ENCODE assay signal across 28 cellular contexts in genomic region chr16:2062801-2063200, GRCh38. TPM values are rescaled to one million over a fixed set of nuclear protein-coding genes. Genes with fewer than 3 reads are reported as not detected.
DNase-seq lines count a peak whose midpoint lies in the region; ATAC-seq, FAIRE-seq and TF ChIP-seq lines count a peak whose summit lies in the region.
"Had no signal": no experiment of that assay in that cellular context is flagged by ENCODE, and none has a peak within 500 bp of the region (broad histone marks: within the 10 kb centered on the region; RNA-seq: fewer than 3 reads in every experiment).

No MANE protein-coding gene starts in this region.

- no TSS peak for BruUV-seq in HepG2 (replicated peaks; lab: Mats Ljungman, UMichigan)

- no peaks in the 10 kb centered on the region for H3K79me2 ChIP-seq in HepG2 (ENCODE audit: insufficient read depth, low read length)

- intact Hi-C loops in HepG2 (cut with micrococcal nuclease; ENCODE audit: unreplicated experiment) (no loop called here), right lobe of liver (cut with DNase I) (loop anchor here in 1 of 2 donors (5.0 kb wide), 1 partner anchor 46 kb away; the partner anchor contains the start of gene NPW), aorta (cut with DNase I) (no loop called here)

- no peaks in the 10 kb centered on the region for H3K27me3 ChIP-seq in HepG2 (ENCODE audit: control insufficient read depth in 1 of 2, insufficient read depth in 2 of 2, low read length in 2 of 2)
- H3K27me3 ChIP-seq in right lobe of liver, result no peaks in the 10 kb centered on the region
- H3K27me3 ChIP-seq in aorta (ENCODE audit: control insufficient read depth in 1 of 2, insufficient read depth in 2 of 2, low read length in 1 of 2), result no peaks in the 10 kb centered on the region

- 100% methylated on average over 8 of the region's 28 CpGs for WGBS in HepG2 (ENCODE audit: low lambda C conversion rate)
- whole genome bisulfite sequencing in right lobe of liver (ENCODE audit: insufficient coverage, low coverage, low lambda C conversion rate, missing lambda C conversion rate), result no CpG with 5 or more reads among the region's 28 CpGs
- WGBS in aorta, 2 donors, result 95% methylated on average over 27 to 28 of the region's 28 CpGs

- ATAC-seq in HepG2 (no peak; the same call in 1 of the 3 replicates), right lobe of liver (no peak), esophagus mucosa (peak; percentile 5), aorta (ENCODE audit: low FRiP score) (peak; percentile 15), GM19397 (IDR thresholded peaks at IDR 0.05; ENCODE audit: unreplicated experiment) (no peak)
- ATAC-seq: GM12878 had no signal

- H3K36me3 ChIP-seq in HepG2 (replicated peaks in 1 of 2; ENCODE audit: control insufficient read depth in 1 of 2, insufficient read depth in 2 of 2, low read length in 2 of 2) (peaks cover 13 to 16% of the 10 kb centered on the region in 2 experiments), right lobe of liver (peaks cover 0 to 48% (median 8%) of the 10 kb centered on the region in 4 donors), aorta (ENCODE audit: control insufficient read depth in 1 of 2, insufficient read depth in 2 of 2, low read length in 1 of 2) (peaks cover 0 to 2% of the 10 kb centered on the region in 2 donors)

- TF ChIP-seq POLR2A in HepG2 (IDR thresholded peaks at IDR 0.05; ENCODE audit: insufficient read depth in 1 of 2, low read depth in 2 of 2, low read length in 2 of 2) (no peak), right lobe of liver (IDR thresholded peaks at IDR 0.05) (no peak), GM12891 (IDR thresholded peaks at IDR 0.05; ENCODE audit: low read depth, low read length) (no peak)

- in situ Hi-C loops in HepG2 (cut with HindIII; ENCODE audit: extremely low pct_ligation_motif_present, low pct_unique_long_range_greater_than_20kb) (no loop called here), KBM-7 (cut with MboI; ENCODE audit: low pct_unique_long_range_greater_than_20kb, low sequenced_read_pairs) (no loop called here)

- H3K4me1 ChIP-seq in HepG2 (ENCODE audit: insufficient read depth, low read length) (no peaks in the 10 kb centered on the region), right lobe of liver (peaks cover 0 to 8% (median 4%) of the 10 kb centered on the region in 4 donors), aorta (ENCODE audit: control insufficient read depth in 1 of 2, insufficient read depth in 2 of 2, low read length in 2 of 2) (no peaks in the 10 kb centered on the region)
- H3K4me1 ChIP-seq: A549 had no signal

- no peaks in the 10 kb centered on the region for H4K20me1 ChIP-seq in HepG2 (ENCODE audit: insufficient read depth, low read length)

- H3K27ac ChIP-seq in HepG2 (ENCODE audit: extremely low read length, insufficient read depth, low read length) (no peak overlapping the region), right lobe of liver (no peak overlapping the region), RWPE1 (peak overlapping the region; percentile 25; the same call in 1 of the 2 replicates), aorta (ENCODE audit: low read depth in 1 of 2, low read length in 2 of 2) (no peak overlapping the region)
- H3K27ac ChIP-seq: 22Rv1, A549 had no signal

- POLR2A ChIA-PET in HepG2 (lab: Yijun Ruan, JAX), result no interaction called here
- POLR2A ChIA-PET in RWPE1 (lab: Yijun Ruan, JAX; ENCODE audit: low non-redundant PET), result no interaction called here

- CTCF ChIA-PET in HepG2 (lab: Yijun Ruan, JAX; ENCODE audit: low intra/inter-chr PET ratio, low total read pairs), result no interaction called here
- CTCF ChIA-PET in RWPE1 (lab: Yijun Ruan, JAX), result no interaction called here

- TF ChIP-seq EP300 in HepG2 (IDR thresholded peaks at IDR 0.05; ENCODE audit: low read depth in 2 of 2, low read length in 2 of 2), result no peak
- no peak for TF ChIP-seq EP300 in HepG2 (CRISPR knock-in tag; IDR thresholded peaks at IDR 0.05; ENCODE audit: borderline replicate concordance)

- DNase-seq in HepG2 (ENCODE audit: low spot score) (no peak), right lobe of liver (no peak), RWPE1 (ENCODE audit: low spot score) (no peak), aorta (no peak), GM12891 (ENCODE audit: insufficient read length, low spot score) (no peak), KBM-7 (no peak)
- DNase-seq: AML-193; C1 segment of cervical spinal cord; CD4-positive, alpha-beta memory T cell; CD4-positive, CD25-positive, alpha-beta regulatory T cell; CD8-positive, alpha-beta memory T cell; COR-L47; DMS 273 treated with DMSO at 0.1 percent for 48 hours; DMS153; DMS53; DMS79; DND-41; EL; GDM1 had no signal

- TF ChIP-seq CTCF in HepG2 (CRISPR knock-in tag; IDR thresholded peaks at IDR 0.05) (no peak), right lobe of liver (IDR thresholded peaks at IDR 0.05) (no peak), RWPE1 (conservative IDR thresholded peaks at IDR 0.05; ENCODE audit: low read depth) (no peak)

- no peaks in the 10 kb centered on the region for H3K9me3 ChIP-seq in HepG2 (ENCODE audit: low read length)
- H3K9me3 ChIP-seq in right lobe of liver, result no peaks in the 10 kb centered on the region
- H3K9me3 ChIP-seq in aorta (ENCODE audit: control insufficient read depth, low read length), result no peaks in the 10 kb centered on the region
- H3K9me3 ChIP-seq: A549 had no signal

- TF ChIP-seq RAD21 in HepG2 (CRISPR knock-in tag; IDR thresholded peaks at IDR 0.05), result no peak

- no peak overlapping the region for H2AFZ ChIP-seq in HepG2 (ENCODE audit: low read length)

- no peak for FAIRE-seq in HepG2 (lab: Jason Lieb, UNC)
- no peak for FAIRE-seq in GM12891 (lab: Jason Lieb, UNC)
- FAIRE-seq: A549, GM12878, GM19239 had no signal

- H3K4me2 ChIP-seq in HepG2 (ENCODE audit: low read depth, low read length), result no peak overlapping the region
- H3K4me2 ChIP-seq: A549 had no signal

- no peak overlapping the region for H3K9ac ChIP-seq in HepG2 (ENCODE audit: insufficient read depth, low read depth, low read length)

- H3K4me3 ChIP-seq in HepG2 (replicated peaks in 1 of 3; ENCODE audit: insufficient read depth in 1 of 3, low read depth in 2 of 3, low read length in 3 of 3) (no peak overlapping the region), right lobe of liver (no peak overlapping the region), aorta (ENCODE audit: low read length in 2 of 2) (no peak overlapping the region)
- H3K4me3 ChIP-seq: A549, GM12878 had no signal

RNA-seq across cellular contexts. Expression of gene TSC2, which starts 15.0 kb away (rescaled TPM):
- total RNA-seq in HepG2 (2016; rRNA removed; fragmentation: Illumina TruSeq; extraction: Trizol), result 10.3 and 19.6 TPM in 2 replicates
- total RNA-seq in HepG2 (2016; cell fraction: cytosol; rRNA removed; fragmentation: Illumina TruSeq; extraction: Trizol; ENCODE audit: low read depth), result 13.6 and 17.2 TPM in 2 replicates
- 7.7 and 19.6 TPM in 2 replicates for total RNA-seq in HepG2 (2016; cell fraction: insoluble cytoplasmic fraction; rRNA removed; fragmentation: Illumina TruSeq; extraction: Trizol)
- total RNA-seq in HepG2 (2016; cell fraction: membrane; rRNA removed; fragmentation: Illumina TruSeq; extraction: Trizol), result 13.2 and 13.3 TPM in 2 replicates
- total RNA-seq in HepG2 (2016; cell fraction: nucleus; rRNA removed; fragmentation: Illumina TruSeq; extraction: Trizol), result 21.2 and 34.7 TPM in 2 replicates
- polyA plus RNA-seq in HepG2 (2011; rRNA removed), result 40.4 and 44.6 TPM in 2 replicates
- 13.0 and 19.7 TPM in 2 replicates for polyA plus RNA-seq in HepG2 (2011; cell fraction: cytosol; rRNA removed)
- 352 and 473 TPM in 2 replicates for polyA plus RNA-seq in HepG2 (2011; cell fraction: nucleus; rRNA removed)
- polyA plus RNA-seq in HepG2 (2012), result 50.1 and 57.0 TPM in 2 replicates
- polyA plus RNA-seq in HepG2 (2016; cell fraction: cytosol; fragmentation: Illumina TruSeq; extraction: Trizol; ENCODE audit: low read depth), result 2.9 and 4.1 TPM in 2 replicates
- polyA plus RNA-seq in HepG2 (2016; cell fraction: insoluble cytoplasmic fraction; fragmentation: Illumina TruSeq; extraction: Trizol; ENCODE audit: low read depth), result 13.2 and 17.7 TPM in 2 replicates
- polyA plus RNA-seq in HepG2 (2016; cell fraction: membrane; fragmentation: Illumina TruSeq; extraction: Trizol; ENCODE audit: low read depth), result 5.4 and 5.7 TPM in 2 replicates
- 82.5 and 84.9 TPM in 2 replicates for polyA plus RNA-seq in HepG2 (2016; cell fraction: nucleus; fragmentation: Illumina TruSeq; extraction: Trizol; ENCODE audit: insufficient read depth, low read depth)
- 69.9 and 84.9 TPM in 2 replicates for polyA minus RNA-seq in HepG2 (2011; rRNA and poly(A)+ RNA removed; ENCODE audit: low replicate concordance)
- polyA minus RNA-seq in HepG2 (2011; cell fraction: cytosol; rRNA and poly(A)+ RNA removed), result 25.5 and 36.2 TPM in 2 replicates
- 59.4 and 61.0 TPM in 2 replicates for polyA minus RNA-seq in HepG2 (2011; cell fraction: nucleus; rRNA and poly(A)+ RNA removed)
- total RNA-seq in right lobe of liver, result 100 to 1,000 TPM in 1 of 6 experiments, 10 to 100 TPM in 5; 25.7 to 124 (median 59.4) TPM
- total RNA-seq in esophagus mucosa, result 49.5 TPM
- 100 to 1,000 TPM in 1 of 2 donors, 10 to 100 TPM in 1; 92.4 to 146 TPM for total RNA-seq in aorta
- polyA plus RNA-seq in aorta, result 100 to 1,000 TPM in 1 of 2 donors, 10 to 100 TPM in 1; 16.2 to 166 TPM
- polyA plus RNA-seq in GM12891 (2012; ENCODE audit: low read depth, missing spikeins), result 32.2 TPM

RNA-seq across cellular contexts. Expression of gene NTHL1, which starts 15.2 kb away (rescaled TPM):
- total RNA-seq in HepG2 (2016; rRNA removed; fragmentation: Illumina TruSeq; extraction: Trizol) (64.8 and 64.9 TPM in 2 replicates), right lobe of liver (100 to 1,000 TPM in 1 of 6 experiments, 10 to 100 TPM in 5; 12.0 to 127 (median 42.6) TPM), esophagus mucosa (15.8 TPM), aorta (10 to 100 TPM in 1 of 2 donors, 1 to 10 TPM in 1; 7.4 to 12.9 TPM)
- total RNA-seq in HepG2 (2016; cell fraction: cytosol; rRNA removed; fragmentation: Illumina TruSeq; extraction: Trizol; ENCODE audit: low read depth), result 24.9 and 26.2 TPM in 2 replicates
- 69.4 and 70.6 TPM in 2 replicates for total RNA-seq in HepG2 (2016; cell fraction: insoluble cytoplasmic fraction; rRNA removed; fragmentation: Illumina TruSeq; extraction: Trizol)
- total RNA-seq in HepG2 (2016; cell fraction: membrane; rRNA removed; fragmentation: Illumina TruSeq; extraction: Trizol), result 25.2 and 29.9 TPM in 2 replicates
- 22.8 and 26.0 TPM in 2 replicates for total RNA-seq in HepG2 (2016; cell fraction: nucleus; rRNA removed; fragmentation: Illumina TruSeq; extraction: Trizol)
- polyA plus RNA-seq in HepG2 (2011; rRNA removed) (47.5 and 55.6 TPM in 2 replicates), aorta (10 to 100 TPM; 24.4 to 33.8 TPM)
- 63.4 and 112 TPM in 2 replicates for polyA plus RNA-seq in HepG2 (2011; cell fraction: cytosol; rRNA removed)
- polyA plus RNA-seq in HepG2 (2011; cell fraction: nucleus; rRNA removed), result 61.1 and 66.7 TPM in 2 replicates
- 19.7 and 24.2 TPM in 2 replicates for polyA plus RNA-seq in HepG2 (2012)
- polyA plus RNA-seq in HepG2 (2016; cell fraction: cytosol; fragmentation: Illumina TruSeq; extraction: Trizol; ENCODE audit: low read depth), result 12.4 and 13.2 TPM in 2 replicates
- polyA plus RNA-seq in HepG2 (2016; cell fraction: insoluble cytoplasmic fraction; fragmentation: Illumina TruSeq; extraction: Trizol; ENCODE audit: low read depth), result 43.0 and 46.2 TPM in 2 replicates
- polyA plus RNA-seq in HepG2 (2016; cell fraction: membrane; fragmentation: Illumina TruSeq; extraction: Trizol; ENCODE audit: low read depth), result 15.6 and 17.1 TPM in 2 replicates
- 42.8 and 44.9 TPM in 2 replicates for polyA plus RNA-seq in HepG2 (2016; cell fraction: nucleus; fragmentation: Illumina TruSeq; extraction: Trizol; ENCODE audit: insufficient read depth, low read depth)
- polyA minus RNA-seq in HepG2 (2011; rRNA and poly(A)+ RNA removed; ENCODE audit: low replicate concordance), result 25.8 and 50.8 TPM in 2 replicates
- polyA minus RNA-seq in HepG2 (2011; cell fraction: cytosol; rRNA and poly(A)+ RNA removed), result 24.2 and 32.7 TPM in 2 replicates
- polyA minus RNA-seq in HepG2 (2011; cell fraction: nucleus; rRNA and poly(A)+ RNA removed), result 9.3 and 11.6 TPM in 2 replicates
- polyA plus RNA-seq in GM12891 (2012; ENCODE audit: low read depth, missing spikeins), result 15.1 TPM

RNA-seq across cellular contexts. Expression of gene NHERF2, which starts 36.1 kb away (rescaled TPM):
- total RNA-seq in HepG2 (2016; rRNA removed; fragmentation: Illumina TruSeq; extraction: Trizol), result 15.8 and 23.7 TPM in 2 replicates
- 17.2 and 21.7 TPM in 2 replicates for total RNA-seq in HepG2 (2016; cell fraction: cytosol; rRNA removed; fragmentation: Illumina TruSeq; extraction: Trizol; ENCODE audit: low read depth)
- 14.8 and 26.0 TPM in 2 replicates for total RNA-seq in HepG2 (2016; cell fraction: insoluble cytoplasmic fraction; rRNA removed; fragmentation: Illumina TruSeq; extraction: Trizol)
- total RNA-seq in HepG2 (2016; cell fraction: membrane; rRNA removed; fragmentation: Illumina TruSeq; extraction: Trizol), result 42.5 and 44.6 TPM in 2 replicates
- total RNA-seq in HepG2 (2016; cell fraction: nucleus; rRNA removed; fragmentation: Illumina TruSeq; extraction: Trizol), result 14.4 and 15.0 TPM in 2 replicates
- polyA plus RNA-seq in HepG2 (2011; rRNA removed), result 39.3 and 47.2 TPM in 2 replicates
- polyA plus RNA-seq in HepG2 (2011; cell fraction: cytosol; rRNA removed), result 28.8 and 54.4 TPM in 2 replicates
- 94.7 and 105 TPM in 2 replicates for polyA plus RNA-seq in HepG2 (2011; cell fraction: nucleus; rRNA removed)
- polyA plus RNA-seq in HepG2 (2012), result 25.8 and 38.7 TPM in 2 replicates
- 54.0 and 63.1 TPM in 2 replicates for polyA plus RNA-seq in HepG2 (2016; cell fraction: cytosol; fragmentation: Illumina TruSeq; extraction: Trizol; ENCODE audit: low read depth)
- polyA plus RNA-seq in HepG2 (2016; cell fraction: insoluble cytoplasmic fraction; fragmentation: Illumina TruSeq; extraction: Trizol; ENCODE audit: low read depth), result 37.8 and 52.2 TPM in 2 replicates
- polyA plus RNA-seq in HepG2 (2016; cell fraction: membrane; fragmentation: Illumina TruSeq; extraction: Trizol; ENCODE audit: low read depth), result 72.6 and 84.9 TPM in 2 replicates
- 53.4 and 59.6 TPM in 2 replicates for polyA plus RNA-seq in HepG2 (2016; cell fraction: nucleus; fragmentation: Illumina TruSeq; extraction: Trizol; ENCODE audit: insufficient read depth, low read depth)
- polyA minus RNA-seq in HepG2 (2011; rRNA and poly(A)+ RNA removed; ENCODE audit: low replicate concordance), result 6.8 and 36.4 TPM in 2 replicates
- 24.4 and 28.2 TPM in 2 replicates for polyA minus RNA-seq in HepG2 (2011; cell fraction: cytosol; rRNA and poly(A)+ RNA removed)
- polyA minus RNA-seq in HepG2 (2011; cell fraction: nucleus; rRNA and poly(A)+ RNA removed), result 13.3 and 13.8 TPM in 2 replicates
- total RNA-seq in right lobe of liver, result 100 to 1,000 TPM; 129 to 284 (median 186) TPM
- 21.6 TPM for total RNA-seq in esophagus mucosa
- 100 to 1,000 TPM in 1 of 2 donors, 10 to 100 TPM in 1; 81.8 to 110 TPM for total RNA-seq in aorta
- polyA plus RNA-seq in aorta, result 100 to 1,000 TPM; 119 to 133 TPM
- not detected for polyA plus RNA-seq in GM12891 (2012; ENCODE audit: low read depth, missing spikeins)

RNA-seq across cellular contexts. Expression of gene NPW, which starts 43.2 kb away (rescaled TPM):
- total RNA-seq in HepG2 (2016; rRNA removed; fragmentation: Illumina TruSeq; extraction: Trizol) (0.97 TPM in 1 of 2 replicates, not detected in the other), right lobe of liver (10 to 100 TPM in 2 of 6 experiments, 1 to 10 TPM in 4; 2.7 to 12.3 (median 8.2) TPM), esophagus mucosa (0.80 TPM), aorta (1 to 10 TPM in 1 of 2 donors, not detected in 1; 1.2 TPM)
- 1.1 and 2.6 TPM in 2 replicates for total RNA-seq in HepG2 (2016; cell fraction: cytosol; rRNA removed; fragmentation: Illumina TruSeq; extraction: Trizol; ENCODE audit: low read depth)
- 0.87 TPM in 1 of 2 replicates, not detected in the other for total RNA-seq in HepG2 (2016; cell fraction: insoluble cytoplasmic fraction; rRNA removed; fragmentation: Illumina TruSeq; extraction: Trizol)
- total RNA-seq in HepG2 (2016; cell fraction: membrane; rRNA removed; fragmentation: Illumina TruSeq; extraction: Trizol), result 0.71 and 0.79 TPM in 2 replicates
- total RNA-seq in HepG2 (2016; cell fraction: nucleus; rRNA removed; fragmentation: Illumina TruSeq; extraction: Trizol), result not detected in 2 replicates
- polyA plus RNA-seq in HepG2 (2011; rRNA removed) (0.24 and 0.25 TPM in 2 replicates), aorta (under 1 TPM in 1 of 2 donors, not detected in 1; 0.56 TPM)
- polyA plus RNA-seq in HepG2 (2011; cell fraction: cytosol; rRNA removed), result 0.50 and 0.85 TPM in 2 replicates
- 1.1 and 1.2 TPM in 2 replicates for polyA plus RNA-seq in HepG2 (2011; cell fraction: nucleus; rRNA removed)
- polyA plus RNA-seq in HepG2 (2012), result 0.82 and 1.4 TPM in 2 replicates
- 0.87 and 1.2 TPM in 2 replicates for polyA plus RNA-seq in HepG2 (2016; cell fraction: cytosol; fragmentation: Illumina TruSeq; extraction: Trizol; ENCODE audit: low read depth)
- 0.61 and 0.63 TPM in 2 replicates for polyA plus RNA-seq in HepG2 (2016; cell fraction: insoluble cytoplasmic fraction; fragmentation: Illumina TruSeq; extraction: Trizol; ENCODE audit: low read depth)
- 0.42 and 0.81 TPM in 2 replicates for polyA plus RNA-seq in HepG2 (2016; cell fraction: membrane; fragmentation: Illumina TruSeq; extraction: Trizol; ENCODE audit: low read depth)
- polyA plus RNA-seq in HepG2 (2016; cell fraction: nucleus; fragmentation: Illumina TruSeq; extraction: Trizol; ENCODE audit: insufficient read depth, low read depth), result 0.85 and 2.0 TPM in 2 replicates
- polyA minus RNA-seq in HepG2 (2011; rRNA and poly(A)+ RNA removed; ENCODE audit: low replicate concordance), result 0.21 TPM in 1 of 2 replicates, not detected in the other
- polyA minus RNA-seq in HepG2 (2011; cell fraction: cytosol; rRNA and poly(A)+ RNA removed), result 3.4 TPM in 1 of 2 replicates, not detected in the other
- 0.50 TPM in 1 of 2 replicates, not detected in the other for polyA minus RNA-seq in HepG2 (2011; cell fraction: nucleus; rRNA and poly(A)+ RNA removed)
- 0.28 TPM for polyA plus RNA-seq in GM12891 (2012; ENCODE audit: low read depth, missing spikeins)
- total RNA-seq: A172; CD4-positive, alpha-beta memory T cell; CD4-positive, CD25-positive, alpha-beta regulatory T cell; G401 had no signal
- polyA plus RNA-seq: CD14-positive monocyte; CD4-positive, alpha-beta memory T cell; CD4-positive, CD25-positive, alpha-beta regulatory T cell; CD8-positive, alpha-beta memory T cell had no signal

RNA-seq across cellular contexts. Expression of gene ZNF598, which starts 53.2 kb away (rescaled TPM):
- total RNA-seq in HepG2 (2016; rRNA removed; fragmentation: Illumina TruSeq; extraction: Trizol) (9.5 and 13.5 TPM in 2 replicates), right lobe of liver (10 to 100 TPM; 21.6 to 46.4 (median 25.0) TPM), esophagus mucosa (41.0 TPM), aorta (10 to 100 TPM; 31.0 to 34.4 TPM)
- total RNA-seq in HepG2 (2016; cell fraction: cytosol; rRNA removed; fragmentation: Illumina TruSeq; extraction: Trizol; ENCODE audit: low read depth), result 7.8 and 8.6 TPM in 2 replicates
- 6.1 and 14.0 TPM in 2 replicates for total RNA-seq in HepG2 (2016; cell fraction: insoluble cytoplasmic fraction; rRNA removed; fragmentation: Illumina TruSeq; extraction: Trizol)
- 8.0 and 9.4 TPM in 2 replicates for total RNA-seq in HepG2 (2016; cell fraction: membrane; rRNA removed; fragmentation: Illumina TruSeq; extraction: Trizol)
- 15.2 and 16.0 TPM in 2 replicates for total RNA-seq in HepG2 (2016; cell fraction: nucleus; rRNA removed; fragmentation: Illumina TruSeq; extraction: Trizol)
- polyA plus RNA-seq in HepG2 (2011; rRNA removed) (14.2 and 17.6 TPM in 2 replicates), aorta (10 to 100 TPM; 12.8 to 32.9 TPM)
- 10.9 and 19.8 TPM in 2 replicates for polyA plus RNA-seq in HepG2 (2011; cell fraction: cytosol; rRNA removed)
- polyA plus RNA-seq in HepG2 (2011; cell fraction: nucleus; rRNA removed), result 80.6 and 103 TPM in 2 replicates
- 6.9 and 11.3 TPM in 2 replicates for polyA plus RNA-seq in HepG2 (2012)
- 4.2 and 5.0 TPM in 2 replicates for polyA plus RNA-seq in HepG2 (2016; cell fraction: cytosol; fragmentation: Illumina TruSeq; extraction: Trizol; ENCODE audit: low read depth)
- polyA plus RNA-seq in HepG2 (2016; cell fraction: insoluble cytoplasmic fraction; fragmentation: Illumina TruSeq; extraction: Trizol; ENCODE audit: low read depth), result 14.5 and 15.5 TPM in 2 replicates
- 8.5 and 11.6 TPM in 2 replicates for polyA plus RNA-seq in HepG2 (2016; cell fraction: membrane; fragmentation: Illumina TruSeq; extraction: Trizol; ENCODE audit: low read depth)
- 58.7 and 59.3 TPM in 2 replicates for polyA plus RNA-seq in HepG2 (2016; cell fraction: nucleus; fragmentation: Illumina TruSeq; extraction: Trizol; ENCODE audit: insufficient read depth, low read depth)
- polyA minus RNA-seq in HepG2 (2011; rRNA and poly(A)+ RNA removed; ENCODE audit: low replicate concordance), result 25.2 and 28.9 TPM in 2 replicates
- polyA minus RNA-seq in HepG2 (2011; cell fraction: cytosol; rRNA and poly(A)+ RNA removed), result 12.5 and 18.7 TPM in 2 replicates
- 12.6 and 18.4 TPM in 2 replicates for polyA minus RNA-seq in HepG2 (2011; cell fraction: nucleus; rRNA and poly(A)+ RNA removed)
- polyA plus RNA-seq in GM12891 (2012; ENCODE audit: low read depth, missing spikeins), result 25.4 TPM

Comparison
In these comparisons a context has a peak if more than half of its experiments do, and no peak if none do; other contexts are left out.
1. ATAC-seq: peak in esophagus mucosa (single experiment) and aorta (single experiment); none in HepG2 (single experiment), right lobe of liver (0 of 4) and GM19397 (single experiment).